Comparison of ENCODE assay signal across 8 cellular contexts in genomic region chr17:76384987-76385891, GRCh38. TPM values are rescaled to one million over a fixed set of nuclear protein-coding genes. Genes with fewer than 3 reads are reported as not detected.
DNase-seq lines count a peak whose midpoint lies in the region; ATAC-seq and TF ChIP-seq lines count a peak whose summit lies in the region.

No MANE protein-coding gene starts in this region.

- H3K27ac Mint-ChIP-seq in activated CD4-positive, alpha-beta T cell treated with anti-CD3 and anti-CD28 coated beads, Interleukin-2, amount 10 ng/mL, durations not matched to agents 7 days and 5 days: no peak overlapping the region
- no peak overlapping the region for H3K27ac Mint-ChIP-seq in mesothelial cell of epicardium

- H3K36me3 Mint-ChIP-seq in activated CD4-positive, alpha-beta T cell treated with anti-CD3 and anti-CD28 coated beads, Interleukin-2, amount 10 ng/mL, durations not matched to agents 7 days and 5 days (ENCODE audit: low read depth): no peaks in the 10 kb centered on the region
- H3K36me3 Mint-ChIP-seq in mesothelial cell of epicardium: peaks cover 2% of the 10 kb centered on the region

- peak overlapping the region; percentile 45 for H3K4me3 Mint-ChIP-seq in activated CD4-positive, alpha-beta T cell treated with anti-CD3 and anti-CD28 coated beads, Interleukin-2, amount 10 ng/mL, durations not matched to agents 7 days and 5 days
- H3K4me3 Mint-ChIP-seq in mesothelial cell of epicardium: peak overlapping the region; percentile 53

- peaks cover 2% of the 10 kb centered on the region for H3K27me3 Mint-ChIP-seq in activated CD4-positive, alpha-beta T cell treated with anti-CD3 and anti-CD28 coated beads, Interleukin-2, amount 10 ng/mL, durations not matched to agents 7 days and 5 days
- H3K27me3 Mint-ChIP-seq in mesothelial cell of epicardium (ENCODE audit: low read depth): peaks cover 28% of the 10 kb centered on the region

- TF ChIP-seq POLR2A in suprapubic skin (IDR thresholded peaks at IDR 0.05): no peak

- peaks cover 18% of the 10 kb centered on the region for H3K4me1 Mint-ChIP-seq in activated CD4-positive, alpha-beta T cell treated with anti-CD3 and anti-CD28 coated beads, Interleukin-2, amount 10 ng/mL, durations not matched to agents 7 days and 5 days
- peaks cover 13% of the 10 kb centered on the region for H3K4me1 Mint-ChIP-seq in mesothelial cell of epicardium

- CTCF ChIA-PET in activated CD4-positive, alpha-beta T cell treated with anti-CD3 and anti-CD28 coated beads, Interleukin-2, amount 10 ng/mL, durations not matched to agents 7 days and 5 days (lab: Charles Lee): interaction anchor here (0.6 to 4.8 kb wide), 26 partner anchors 8 to 380 kb away, joined by 3 to 59 read pairs (median 4); partner anchors contain the start of genes PRPSAP1 and RHBDF2

- H3K9me3 Mint-ChIP-seq in activated CD4-positive, alpha-beta T cell treated with anti-CD3 and anti-CD28 coated beads, Interleukin-2, amount 10 ng/mL, durations not matched to agents 7 days and 5 days: no peaks in the 10 kb centered on the region
- no peaks in the 10 kb centered on the region for H3K9me3 Mint-ChIP-seq in mesothelial cell of epicardium

- H3K4me3 ChIP-seq in BE2C (ENCODE audit: low read depth, low read length) (peak overlapping the region; percentile 48), suprapubic skin (peak overlapping the region; percentile 60)
- peak overlapping the region; percentile 72 for H3K4me3 ChIP-seq in effector memory CD4-positive, alpha-beta T cell (ENCODE audit: insufficient read depth, low read depth, low read length, poor library complexity, severe bottlenecking)

- in situ Hi-C loops in ACHN (cut with HindIII; ENCODE audit: low pct_ligation_motif_present, low pct_unique_long_range_greater_than_20kb, low sequenced_read_pairs): no loop called here

- no peak for TF ChIP-seq EP300 in suprapubic skin (IDR thresholded peaks at IDR 0.05)

- no peak for TF ChIP-seq CTCF in BE2C (IDR thresholded peaks at IDR 0.05; ENCODE audit: low read depth, low read length)
- TF ChIP-seq CTCF in mesothelial cell of epicardium (IDR thresholded peaks at IDR 0.05; ENCODE audit: unreplicated experiment): no peak
- TF ChIP-seq CTCF in suprapubic skin (IDR thresholded peaks at IDR 0.05): no peak

- no peak for ATAC-seq in HG02981 (IDR thresholded peaks at IDR 0.05; ENCODE audit: unreplicated experiment)

- 0% methylated on average over 21 of the region's 74 CpGs for WGBS in suprapubic skin

- H3K4me1 ChIP-seq in BE2C (peaks cover 16% of the 10 kb centered on the region), suprapubic skin (peaks cover 53% of the 10 kb centered on the region)
- H3K4me1 ChIP-seq in effector memory CD4-positive, alpha-beta T cell (ENCODE audit: control insufficient read depth, insufficient read depth, low read length, poor library complexity, severe bottlenecking): peaks cover 24% of the 10 kb centered on the region

- H3K27me3 ChIP-seq in BE2C (peaks cover 38% of the 10 kb centered on the region), suprapubic skin (no peaks in the 10 kb centered on the region)
- no peaks in the 10 kb centered on the region for H3K27me3 ChIP-seq in effector memory CD4-positive, alpha-beta T cell (replicated peaks; ENCODE audit: control insufficient read depth, insufficient read depth, low read length, poor library complexity, severe bottlenecking)

- H3K36me3 ChIP-seq in BE2C (no peaks in the 10 kb centered on the region; the same call in 1 of the 2 replicates), suprapubic skin (peaks cover 3% of the 10 kb centered on the region)
- H3K36me3 ChIP-seq in effector memory CD4-positive, alpha-beta T cell (ENCODE audit: control insufficient read depth, insufficient read depth, low read length): peaks cover 2% of the 10 kb centered on the region

- POLR2A ChIA-PET in activated CD4-positive, alpha-beta T cell treated with anti-CD3 and anti-CD28 coated beads, Interleukin-2, amount 10 ng/mL, durations not matched to agents 7 days and 5 days (lab: Charles Lee): interaction anchor here (0.6 to 1.1 kb wide), 2 partner anchors 32 to 64 kb away, joined by 3 to 4 read pairs; no protein-coding TSS in a partner anchor

- DNase-seq in BE2C (no peak), HUDEP-2 (lab: John Stamatoyannopoulos, UW; ENCODE audit: unreplicated experiment in 76 of 76) (peak in 57 of 76 experiments; percentile 7 to 92 (median 45)), mesothelial cell of epicardium (ENCODE audit: low spot score in 2 of 2, unreplicated experiment in 2 of 2) (peak in 1 of 2 experiments; percentile 52), suprapubic skin (ENCODE audit: low spot score in 2 of 2) (peak in 1 of 2 donors; percentile 86), ACHN (no peak)
- DNase-seq in activated CD4-positive, alpha-beta T cell treated with anti-CD3 and anti-CD28 coated beads, Interleukin-2, amount 10 ng/mL, durations not matched to agents 7 days and 5 days: peak; percentile 29
- peak; percentile 27 to 52 (median 43) for DNase-seq in effector memory CD4-positive, alpha-beta T cell

- H3K27ac ChIP-seq in effector memory CD4-positive, alpha-beta T cell (ENCODE audit: insufficient read depth, low read length, poor library complexity, severe bottlenecking): no peak overlapping the region
- peak overlapping the region; percentile 91 for H3K27ac ChIP-seq in suprapubic skin

- H3K9me3 ChIP-seq in BE2C: no peaks in the 10 kb centered on the region; the same call in 1 of the 2 replicates
- no peaks in the 10 kb centered on the region for H3K9me3 ChIP-seq in effector memory CD4-positive, alpha-beta T cell (ENCODE audit: control insufficient read depth, low read length)
- no peaks in the 10 kb centered on the region for H3K9me3 ChIP-seq in suprapubic skin

RNA-seq across cellular contexts. Expression of gene SPHK1, which starts 0.8 kb away (rescaled TPM):
- 14.1 TPM for polyA plus RNA-seq in BE2C (2012; ENCODE audit: insufficient read depth, insufficient read length, low read depth)
- 1 to 10 TPM; 1.4 to 1.6 TPM for total RNA-seq in activated CD4-positive, alpha-beta T cell treated with anti-CD3 and anti-CD28 coated beads, Interleukin-2, amount 10 ng/mL, durations not matched to agents 7 days and 5 days
- total RNA-seq in mesothelial cell of epicardium (1.7 to 2.0 TPM (median 1.9 TPM) in 3 replicates), suprapubic skin (10 to 100 TPM; 10.5 to 17.9 (median 12.5) TPM)

RNA-seq across cellular contexts. Expression of gene PRPSAP1, which starts 31.5 kb away (rescaled TPM):
- polyA plus RNA-seq in BE2C (2012; ENCODE audit: insufficient read depth, insufficient read length, low read depth): 67.5 TPM
- 10 to 100 TPM; 58.7 to 63.0 TPM for total RNA-seq in activated CD4-positive, alpha-beta T cell treated with anti-CD3 and anti-CD28 coated beads, Interleukin-2, amount 10 ng/mL, durations not matched to agents 7 days and 5 days
- 51.3 to 57.7 TPM (median 57.6 TPM) in 3 replicates for total RNA-seq in mesothelial cell of epicardium
- 10 to 100 TPM; 47.3 to 83.9 (median 63.8) TPM for total RNA-seq in suprapubic skin

Comparison
In these comparisons a context has a peak if more than half of its experiments do, and no peak if none do; other contexts are left out.
1. DNase-seq: peak in HUDEP-2 (57 of 76), activated CD4-positive, alpha-beta T cell treated with anti-CD3 and anti-CD28 coated beads, Interleukin-2, amount 10 ng/mL, durations not matched to agents 7 days and 5 days (single experiment) and effector memory CD4-positive, alpha-beta T cell (3 of 3); none in BE2C (single experiment) and ACHN (single experiment).
2. Peak in every context shown above with its lines, with median percentiles within 50 percentile points of each other: H3K4me3 ChIP-seq.